Comparison of ENCODE assay signal across 1 cellular context in genomic region chr10:35268323-35268722, GRCh38.
TF ChIP-seq lines count a peak whose summit lies in the region.

No MANE protein-coding gene starts in this region.

TF ChIP-seq in HepG2, 621 proteins besides CTCF, POLR2A, EP300 and RAD21 (continued from another document):
- TF ChIP-seq, protein P1, sequence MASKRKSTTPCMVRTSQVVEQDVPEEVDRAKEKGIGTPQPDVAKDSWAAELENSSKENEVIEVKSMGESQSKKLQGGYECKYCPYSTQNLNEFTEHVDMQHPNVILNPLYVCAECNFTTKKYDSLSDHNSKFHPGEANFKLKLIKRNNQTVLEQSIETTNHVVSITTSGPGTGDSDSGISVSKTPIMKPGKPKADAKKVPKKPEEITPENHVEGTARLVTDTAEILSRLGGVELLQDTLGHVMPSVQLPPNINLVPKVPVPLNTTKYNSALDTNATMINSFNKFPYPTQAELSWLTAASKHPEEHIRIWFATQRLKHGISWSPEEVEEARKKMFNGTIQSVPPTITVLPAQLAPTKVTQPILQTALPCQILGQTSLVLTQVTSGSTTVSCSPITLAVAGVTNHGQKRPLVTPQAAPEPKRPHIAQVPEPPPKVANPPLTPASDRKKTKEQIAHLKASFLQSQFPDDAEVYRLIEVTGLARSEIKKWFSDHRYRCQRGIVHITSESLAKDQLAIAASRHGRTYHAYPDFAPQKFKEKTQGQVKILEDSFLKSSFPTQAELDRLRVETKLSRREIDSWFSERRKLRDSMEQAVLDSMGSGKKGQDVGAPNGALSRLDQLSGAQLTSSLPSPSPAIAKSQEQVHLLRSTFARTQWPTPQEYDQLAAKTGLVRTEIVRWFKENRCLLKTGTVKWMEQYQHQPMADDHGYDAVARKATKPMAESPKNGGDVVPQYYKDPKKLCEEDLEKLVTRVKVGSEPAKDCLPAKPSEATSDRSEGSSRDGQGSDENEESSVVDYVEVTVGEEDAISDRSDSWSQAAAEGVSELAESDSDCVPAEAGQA (IDR thresholded peaks at IDR 0.05; ENCODE audit: low read depth), result no peak
- TF ChIP-seq, protein P1 (CRISPR knock-in tag; IDR thresholded peaks at IDR 0.05; ENCODE audit: borderline replicate concordance), result no peak
- TF ChIP-seq HNRNPL (IDR thresholded peaks at IDR 0.05; ENCODE audit: low read depth, low read length) (no peak), ATF7 (IDR thresholded peaks at IDR 0.05) (no peak), ATF7 (CRISPR knock-in tag; IDR thresholded peaks at IDR 0.05) (no peak), ZNF646 (CRISPR knock-in tag; IDR thresholded peaks at IDR 0.05) (no peak), ZBTB42 (CRISPR knock-in tag; IDR thresholded peaks at IDR 0.05) (no peak), ZBTB3 (CRISPR knock-in tag; IDR thresholded peaks at IDR 0.05; ENCODE audit: borderline replicate concordance, low read depth) (no peak), NR2F6 (IDR thresholded peaks at IDR 0.05) (no peak), NR2F6 (CRISPR knock-in tag; IDR thresholded peaks at IDR 0.05) (no peak)
- TF ChIP-seq, protein P2, sequence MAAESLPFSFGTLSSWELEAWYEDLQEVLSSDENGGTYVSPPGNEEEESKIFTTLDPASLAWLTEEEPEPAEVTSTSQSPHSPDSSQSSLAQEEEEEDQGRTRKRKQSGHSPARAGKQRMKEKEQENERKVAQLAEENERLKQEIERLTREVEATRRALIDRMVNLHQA (CRISPR knock-in tag; IDR thresholded peaks at IDR 0.05), result no peak
